In genomic region chr9:35697486-35697885, GRCh38 we compare ENCODE assay signal across 10 cellular contexts. TPM values are rescaled to one million over a fixed set of nuclear protein-coding genes. Genes with fewer than 3 reads are reported as not detected.
DNase-seq lines count a peak whose midpoint lies in the region; ATAC-seq and TF ChIP-seq lines count a peak whose summit lies in the region.
"Had no signal": no experiment of that assay in that cellular context is flagged by ENCODE, and none has a peak within 500 bp of the region (broad histone marks: within the 10 kb centered on the region; RNA-seq: fewer than 3 reads in every experiment).

No MANE protein-coding gene starts in this region.

- TSS peak; percentile 95 for BruUV-seq in IMR-90 (replicated peaks; lab: Mats Ljungman, UMichigan)

- H2BK120ac ChIP-seq in IMR-90 (ENCODE audit: low read depth, low read length) (no peak overlapping the region), mesendoderm (ENCODE audit: low read depth, low read length) (no peak overlapping the region)

- H3K9ac ChIP-seq in IMR-90 (ENCODE audit: low read depth, low read length) (no peak overlapping the region), mesendoderm (ENCODE audit: low read length) (no peak overlapping the region)
- H3K9ac ChIP-seq: SK-N-SH had no signal

- H3K18ac ChIP-seq in IMR-90 (ENCODE audit: low read depth, low read length): no peak overlapping the region
- no peak overlapping the region for H3K18ac ChIP-seq in mesendoderm (ENCODE audit: low read length)

- TF ChIP-seq RAD21 in IMR-90 (IDR thresholded peaks at IDR 0.05; ENCODE audit: low read length): no peak

- H4K91ac ChIP-seq in IMR-90 (ENCODE audit: insufficient read depth, low read depth, low read length): no peak overlapping the region

- no peak overlapping the region for H3K27ac ChIP-seq in IMR-90 (ENCODE audit: insufficient read depth, low read length)
- H3K27ac ChIP-seq in lower lobe of right lung: peak overlapping the region; percentile 73
- no peak overlapping the region for H3K27ac ChIP-seq in WERI-Rb-1
- no peak overlapping the region for H3K27ac ChIP-seq in mesendoderm (ENCODE audit: low read depth, low read length)

- H2BK20ac ChIP-seq in IMR-90 (ENCODE audit: low read depth, low read length): no peak overlapping the region

- H2AK5ac ChIP-seq in IMR-90 (ENCODE audit: low read depth, low read length): no peak overlapping the region
- H2AK5ac ChIP-seq in mesendoderm (ENCODE audit: low read length): no peak overlapping the region

- no peak overlapping the region for H2AFZ ChIP-seq in IMR-90 (replicated peaks; ENCODE audit: low read length, poor library complexity)
- H2AFZ ChIP-seq: GM23338 had no signal

- no peak overlapping the region for H4K5ac ChIP-seq in IMR-90 (ENCODE audit: low read depth, low read length)
- H4K5ac ChIP-seq in mesendoderm (ENCODE audit: low read length): no peak overlapping the region

- DNase-seq in IMR-90 (no peak), lower lobe of right lung (no peak), WERI-Rb-1 (no peak), mesendoderm (no peak)
- DNase-seq: activated CD4-positive, alpha-beta memory T cell treated with anti-CD3 and anti-CD28 coated beads for 36 hours; activated naive CD8-positive, alpha-beta T cell treated with anti-CD3 and anti-CD28 coated beads, Interleukin-2, amount 50 U/mL, for 24 hours; NCI-H524 treated with DMSO at 0.1 percent for 48 hours; nucleus accumbens; SK-N-SH had no signal

- no peak overlapping the region for H3K14ac ChIP-seq in IMR-90 (replicated peaks; ENCODE audit: low read depth, low read length)

- H4K8ac ChIP-seq in IMR-90 (ENCODE audit: low read depth in 2 of 2, low read length in 2 of 2) (no peak overlapping the region), mesendoderm (ENCODE audit: low read depth, low read length) (no peak overlapping the region)

- H3K56ac ChIP-seq in IMR-90 (ENCODE audit: extremely low read depth, insufficient read depth, low read length): no peak overlapping the region
- no peak overlapping the region for H3K56ac ChIP-seq in mesendoderm (ENCODE audit: low read length)

- H2AK9ac ChIP-seq in IMR-90 (replicated peaks; ENCODE audit: low read depth, low read length, poor library complexity): no peak overlapping the region

- no peaks in the 10 kb centered on the region for H3K79me2 ChIP-seq in mesendoderm (ENCODE audit: control insufficient read depth, insufficient read depth, low read length)

- H2BK15ac ChIP-seq in IMR-90 (ENCODE audit: low read depth, low read length) (no peak overlapping the region), mesendoderm (replicated peaks; ENCODE audit: low read depth) (no peak overlapping the region)

- 88% methylated on average over 3 of the region's 14 CpGs; no CpG with 5 or more reads in 1 of the 2 experiments for WGBS in IMR-90 (ENCODE audit: extremely low coverage in 2 of 2, insufficient read length in 1 of 2), 2 experiments
- WGBS in mesendoderm (ENCODE audit: extremely low coverage, insufficient coverage, low lambda C conversion rate): no CpG with 5 or more reads among the region's 14 CpGs

- POLR2A ChIA-PET in IMR-90 (lab: Charles Lee; ENCODE audit: unreplicated experiment): interaction anchor here (1.7 kb wide), 1 partner anchor 9 kb away, joined by 10 read pairs; no protein-coding TSS in a partner anchor

- dilution Hi-C loops in IMR-90 (cut with HindIII; ENCODE audit: low sequenced_read_pairs, unreplicated experiment): no loop called here

- TF ChIP-seq CTCF in IMR-90 (conservative IDR thresholded peaks at IDR 0.05; ENCODE audit: low read depth, low read length) (no peak), lower lobe of right lung (IDR thresholded peaks at IDR 0.05) (no peak), WERI-Rb-1 (IDR thresholded peaks at IDR 0.05; ENCODE audit: low read depth, low read length) (no peak)

- H3K4me2 ChIP-seq in IMR-90 (ENCODE audit: low read depth, low read length): no peak overlapping the region
- H3K4me2 ChIP-seq in mesendoderm (ENCODE audit: low read length): no peak overlapping the region
- H3K4me2 ChIP-seq: GM23338, SK-N-SH had no signal

- H4K20me1 ChIP-seq in IMR-90 (ENCODE audit: insufficient read depth, low read length): peaks cover 22% of the 10 kb centered on the region

- H3K9me3 ChIP-seq in IMR-90 (ENCODE audit: control insufficient read depth, insufficient read depth, low read length): no peaks in the 10 kb centered on the region
- H3K9me3 ChIP-seq in lower lobe of right lung: no peaks in the 10 kb centered on the region
- H3K9me3 ChIP-seq in WERI-Rb-1 (ENCODE audit: severe bottlenecking): no peaks in the 10 kb centered on the region
- H3K9me3 ChIP-seq: SK-N-SH had no signal

- in situ Hi-C loops in IMR-90 (cut with MboI; ENCODE audit: low sequenced_read_pairs): no loop called here

- H2BK5ac ChIP-seq in IMR-90 (ENCODE audit: low read depth, low read length, poor library complexity, severe bottlenecking) (no peak overlapping the region), mesendoderm (ENCODE audit: low read length) (no peak overlapping the region)

- CTCF ChIA-PET in IMR-90 (lab: Yijun Ruan, JAX): interaction anchor here (1.0 to 1.6 kb wide), 2 partner anchors 19 to 38 kb away, joined by 3 to 6 read pairs; no protein-coding TSS in a partner anchor

- no peaks in the 10 kb centered on the region for H3K27me3 ChIP-seq in IMR-90 (ENCODE audit: control insufficient read depth, insufficient read depth, low read length)
- H3K27me3 ChIP-seq in lower lobe of right lung (ENCODE audit: low read depth): no peaks in the 10 kb centered on the region
- no peaks in the 10 kb centered on the region for H3K27me3 ChIP-seq in WERI-Rb-1 (ENCODE audit: insufficient read depth, low read depth, severe bottlenecking)
- H3K27me3 ChIP-seq in mesendoderm (ENCODE audit: insufficient read depth, low read length, poor library complexity): no peaks in the 10 kb centered on the region

- H3K36me3 ChIP-seq in IMR-90 (ENCODE audit: control insufficient read depth, insufficient read depth, low read length) (peaks cover 62% of the 10 kb centered on the region), lower lobe of right lung (peaks cover 69% of the 10 kb centered on the region), WERI-Rb-1 (peaks cover 57% of the 10 kb centered on the region), mesendoderm (ENCODE audit: control insufficient read depth, insufficient read depth, low read length) (peaks cover 31% of the 10 kb centered on the region)

- H3K23ac ChIP-seq in IMR-90 (ENCODE audit: low read depth, low read length) (no peak overlapping the region), mesendoderm (ENCODE audit: low read length) (no peak overlapping the region)

- H3K4me1 ChIP-seq in IMR-90 (ENCODE audit: control insufficient read depth, insufficient read depth, low read length): peaks cover 5% of the 10 kb centered on the region; the same call in 1 of the 2 replicates
- peaks cover 15% of the 10 kb centered on the region for H3K4me1 ChIP-seq in lower lobe of right lung
- H3K4me1 ChIP-seq in mesendoderm (ENCODE audit: control insufficient read depth, low read depth, low read length): no peaks in the 10 kb centered on the region

- H3K79me1 ChIP-seq in IMR-90 (ENCODE audit: low read depth in 1 of 2, low read length in 2 of 2) (peaks cover 15 to 50% of the 10 kb centered on the region in 2 experiments), mesendoderm (ENCODE audit: low read length) (no peaks in the 10 kb centered on the region)

- no peak for ATAC-seq in IMR-90 (ENCODE audit: low read depth)
- ATAC-seq in lower lobe of right lung: peak in 1 of 2 donors; percentile 5
- ATAC-seq: activated naive CD8-positive, alpha-beta T cell treated with anti-CD3 and anti-CD28 coated beads, Interleukin-2, amount 50 U/mL, for 24 hours had no signal

- H3K4ac ChIP-seq in IMR-90 (ENCODE audit: low read depth, low read length) (no peak overlapping the region), mesendoderm (ENCODE audit: low read depth, low read length) (no peak overlapping the region)

- no peak overlapping the region for H3K4me3 ChIP-seq in IMR-90 (ENCODE audit: insufficient read depth, low read depth, low read length)
- H3K4me3 ChIP-seq in lower lobe of right lung: no peak overlapping the region
- H3K4me3 ChIP-seq in WERI-Rb-1 (ENCODE audit: low read depth, low read length): no peak overlapping the region
- no peak overlapping the region for H3K4me3 ChIP-seq in mesendoderm (ENCODE audit: low read length)
- H3K4me3 ChIP-seq: GM23338 had no signal

- H3K9me1 ChIP-seq in IMR-90 (ENCODE audit: insufficient read depth, low read length): peaks cover 10% of the 10 kb centered on the region

- intact Hi-C loops in IMR-90 (cut with micrococcal nuclease): no loop called here
- intact Hi-C loops in lower lobe of right lung (cut with DNase I): no loop called here

- TF ChIP-seq POLR2A in IMR-90 (IDR thresholded peaks at IDR 0.05; ENCODE audit: low read depth, low read length): no peak

RNA-seq across cellular contexts. Expression of gene TPM2, which starts 7.8 kb away (rescaled TPM):
- total RNA-seq in IMR-90 (2012; rRNA removed): 960 and 1,994 TPM in 2 replicates
- polyA plus RNA-seq in IMR-90 (2012; rRNA removed): 2,500 and 2,548 TPM in 2 replicates
- 1,868 and 3,037 TPM in 2 replicates for polyA plus RNA-seq in IMR-90 (2012; cell fraction: cytosol; rRNA removed)
- 2,387 and 3,173 TPM in 2 replicates for polyA plus RNA-seq in IMR-90 (2012; cell fraction: nucleus; rRNA removed; ENCODE audit: low replicate concordance)
- 110 TPM for total RNA-seq in lower lobe of right lung
- 243 TPM for polyA plus RNA-seq in mesendoderm (2013, experiment 1 of 2)
- polyA plus RNA-seq in mesendoderm (2013, experiment 2 of 2): 250 TPM

RNA-seq across cellular contexts. Expression of gene CA9, which starts 23.8 kb away (rescaled TPM):
- total RNA-seq in IMR-90 (2012; rRNA removed): 0.54 and 0.56 TPM in 2 replicates
- polyA plus RNA-seq in IMR-90 (2012; rRNA removed): 3.7 and 3.9 TPM in 2 replicates
- polyA plus RNA-seq in IMR-90 (2012; cell fraction: cytosol; rRNA removed): 5.2 and 9.9 TPM in 2 replicates
- polyA plus RNA-seq in IMR-90 (2012; cell fraction: nucleus; rRNA removed; ENCODE audit: low replicate concordance): 2.5 and 4.3 TPM in 2 replicates
- total RNA-seq in lower lobe of right lung: not detected
- 1.6 TPM for polyA plus RNA-seq in mesendoderm (2013, experiment 1 of 2)
- 1.8 TPM for polyA plus RNA-seq in mesendoderm (2013, experiment 2 of 2)
- total RNA-seq: GM23338 had no signal

RNA-seq across cellular contexts. Expression of gene ARHGEF39, which starts 32.5 kb away (rescaled TPM):
- total RNA-seq in IMR-90 (2012; rRNA removed) (0.56 and 2.5 TPM in 2 replicates), lower lobe of right lung (1.2 TPM)
- polyA plus RNA-seq in IMR-90 (2012; rRNA removed): 2.1 and 2.8 TPM in 2 replicates
- polyA plus RNA-seq in IMR-90 (2012; cell fraction: cytosol; rRNA removed): 0.82 and 1.1 TPM in 2 replicates
- polyA plus RNA-seq in IMR-90 (2012; cell fraction: nucleus; rRNA removed; ENCODE audit: low replicate concordance): 7.1 and 7.2 TPM in 2 replicates
- polyA plus RNA-seq in mesendoderm (2013, experiment 1 of 2): 13.9 TPM
- 14.0 TPM for polyA plus RNA-seq in mesendoderm (2013, experiment 2 of 2)

RNA-seq across cellular contexts. Expression of gene TLN1, which starts 34.5 kb away (rescaled TPM):
- 337 and 346 TPM in 2 replicates for total RNA-seq in IMR-90 (2012; rRNA removed)
- polyA plus RNA-seq in IMR-90 (2012; rRNA removed): 224 and 228 TPM in 2 replicates
- polyA plus RNA-seq in IMR-90 (2012; cell fraction: cytosol; rRNA removed): 134 and 262 TPM in 2 replicates
- 206 and 469 TPM in 2 replicates for polyA plus RNA-seq in IMR-90 (2012; cell fraction: nucleus; rRNA removed; ENCODE audit: low replicate concordance)
- 406 TPM for total RNA-seq in lower lobe of right lung
- 27.1 TPM for polyA plus RNA-seq in mesendoderm (2013, experiment 1 of 2)
- polyA plus RNA-seq in mesendoderm (2013, experiment 2 of 2): 27.7 TPM

RNA-seq across cellular contexts. Expression of gene CREB3, which starts 35.0 kb away (rescaled TPM):
- total RNA-seq in IMR-90 (2012; rRNA removed): 105 and 106 TPM in 2 replicates
- polyA plus RNA-seq in IMR-90 (2012; rRNA removed): 54.9 and 60.7 TPM in 2 replicates
- polyA plus RNA-seq in IMR-90 (2012; cell fraction: cytosol; rRNA removed): 86.1 and 133 TPM in 2 replicates
- polyA plus RNA-seq in IMR-90 (2012; cell fraction: nucleus; rRNA removed; ENCODE audit: low replicate concordance): 30.7 and 40.3 TPM in 2 replicates
- 28.1 TPM for total RNA-seq in lower lobe of right lung
- polyA plus RNA-seq in mesendoderm (2013, experiment 1 of 2): 19.8 TPM
- polyA plus RNA-seq in mesendoderm (2013, experiment 2 of 2): 19.8 TPM
